21 cellular contexts compared by ENCODE assay signal in the genomic region with DNA sequence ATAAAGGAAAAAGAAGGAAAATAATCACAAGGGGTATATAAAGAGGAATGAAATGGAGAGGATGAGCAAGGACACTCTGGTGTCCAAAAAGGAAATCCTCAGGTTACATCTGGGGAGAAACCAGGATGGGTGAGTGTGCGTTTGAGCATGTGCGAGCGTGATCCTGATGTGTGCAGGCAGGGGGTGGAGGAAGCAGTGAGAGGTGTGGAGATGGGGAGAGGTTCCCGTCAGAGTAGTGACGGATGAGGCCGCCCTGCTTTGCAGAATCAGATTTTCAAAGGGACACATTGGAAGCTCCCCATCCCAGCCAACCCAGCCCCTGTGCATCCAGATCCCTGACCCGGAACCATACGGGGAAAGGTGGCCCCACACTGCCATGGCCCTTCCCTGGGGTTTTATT. TPM values are rescaled to one million over a fixed set of nuclear protein-coding genes. Genes with fewer than 3 reads are reported as not detected.
A peak's percentile ranks its signal among the peaks of the same experiment; 100 is the strongest.
DNase-seq lines count a peak whose midpoint lies in the region; ATAC-seq and TF ChIP-seq lines count a peak whose summit lies in the region.
"Had no signal": no experiment of that assay in that cellular context is flagged by ENCODE, and none has a peak within 500 bp of the region (broad histone marks: within the 10 kb centered on the region; RNA-seq: fewer than 3 reads in every experiment).

No MANE protein-coding gene starts in this region.

- no peak overlapping the region for H3K9ac ChIP-seq in subcutaneous abdominal adipose tissue (ENCODE audit: low read length in 5 of 5)
- H3K9ac ChIP-seq: BLaER1 had no signal

- intact Hi-C loops in Right ventricle myocardium superior (cut with DNase I) (no loop called here), cardiac septum (cut with DNase I) (no loop called here)

- H3K4me1 ChIP-seq in foreskin keratinocyte (peaks cover 14% of the 10 kb centered on the region), subcutaneous abdominal adipose tissue (ENCODE audit: control insufficient read depth in 5 of 5, insufficient read depth in 5 of 5, low read length in 5 of 5) (peaks cover 2 to 50% (median 40%) of the 10 kb centered on the region in 5 donors)
- H3K4me1 ChIP-seq: BLaER1 had no signal

- peaks cover 5% of the 10 kb centered on the region for H3K27me3 Mint-ChIP-seq in nephron progenitor cell (ENCODE audit: low read depth, poor library complexity)
- H3K27me3 Mint-ChIP-seq: CD4-positive, alpha-beta memory T cell; IgD-negative memory B cell had no signal

- peak overlapping the region; percentile 88 for H3K27ac Mint-ChIP-seq in nephron progenitor cell
- H3K27ac Mint-ChIP-seq: CD4-positive, alpha-beta memory T cell had no signal

- peaks cover 36 to 88% (median 77%) of the 10 kb centered on the region in 5 donors for H3K36me3 ChIP-seq in subcutaneous abdominal adipose tissue (ENCODE audit: control insufficient read depth in 5 of 5, insufficient read depth in 5 of 5, low read length in 5 of 5)

- H3K4me3 ChIP-seq in subcutaneous abdominal adipose tissue (ENCODE audit: low read depth in 1 of 5, low read length in 5 of 5) = no peak overlapping the region
- H3K4me3 ChIP-seq: BLaER1 had no signal

- peak; percentile 2 for ATAC-seq in Right ventricle myocardium superior (ENCODE audit: poor library complexity)
- ATAC-seq in foreskin keratinocyte = peak; percentile 52

- no peaks in the 10 kb centered on the region for H3K36me3 Mint-ChIP-seq in nephron progenitor cell (ENCODE audit: low read depth)
- H3K36me3 Mint-ChIP-seq: CD4-positive, alpha-beta memory T cell; IgD-negative memory B cell had no signal

- DNase-seq in Right ventricle myocardium superior (no peak), cardiac septum (ENCODE audit: low spot score) (no peak), foreskin keratinocyte (no peak), nephron progenitor cell (peak; percentile 39), cortex of kidney (lab: John Stamatoyannopoulos, UW) (no peak), NOMO-1 (lab: John Stamatoyannopoulos, UW; ENCODE audit: unreplicated experiment in 2 of 2) (no peak)
- DNase-seq in central memory CD4-positive, alpha-beta T cell = no peak
- DNase-seq: ACHN; CD4-positive, alpha-beta memory T cell; GOT3; NCI-H1105; NCI-H146; NCI-H2029 treated with DMSO at 0.1 percent for 48 hours; NCI-H226; NCI-H510A treated with DMSO at 0.1 percent for 48 hours; NCI-H774; OCI-M1 had no signal

- H3K9me3 Mint-ChIP-seq in nephron progenitor cell = no peaks in the 10 kb centered on the region
- H3K9me3 Mint-ChIP-seq: IgD-negative memory B cell had no signal

- H3K4me1 Mint-ChIP-seq in nephron progenitor cell = peaks cover 59% of the 10 kb centered on the region
- H3K4me1 Mint-ChIP-seq: CD4-positive, alpha-beta memory T cell had no signal

- H3K27ac ChIP-seq in foreskin keratinocyte (no peak overlapping the region), subcutaneous abdominal adipose tissue (ENCODE audit: low read depth, low read length) (peak overlapping the region; percentile 90)
- H3K27ac ChIP-seq: 22Rv1, BLaER1 had no signal

- H3K4me3 Mint-ChIP-seq in nephron progenitor cell = peak overlapping the region; percentile 1
- H3K4me3 Mint-ChIP-seq: CD4-positive, alpha-beta memory T cell; IgD-negative memory B cell had no signal

- no peaks in the 10 kb centered on the region for H3K9me3 ChIP-seq in subcutaneous abdominal adipose tissue (ENCODE audit: control insufficient read depth in 5 of 5, low read length in 5 of 5)
- H3K9me3 ChIP-seq: BLaER1 had no signal

- H3K27me3 ChIP-seq in foreskin keratinocyte (no peaks in the 10 kb centered on the region), subcutaneous abdominal adipose tissue (ENCODE audit: control insufficient read depth in 5 of 5, insufficient read depth in 4 of 5, low read length in 5 of 5) (no peaks in the 10 kb centered on the region)
- H3K27me3 ChIP-seq: BLaER1 had no signal

- TF ChIP-seq CTCF in foreskin keratinocyte (conservative IDR thresholded peaks at IDR 0.05) (no peak), nephron progenitor cell (IDR thresholded peaks at IDR 0.05) (no peak)

RNA-seq across cellular contexts. Expression of a gene that starts 46.6 kb away (rescaled TPM):
- total RNA-seq in Right ventricle myocardium superior (226 TPM), cardiac septum (334 TPM), foreskin keratinocyte (256 and 304 TPM in 2 replicates)
- polyA plus RNA-seq in foreskin keratinocyte = 366 and 431 TPM in 2 replicates
